Comparison of ENCODE assay signal across 1 cellular context in the genomic region with DNA sequence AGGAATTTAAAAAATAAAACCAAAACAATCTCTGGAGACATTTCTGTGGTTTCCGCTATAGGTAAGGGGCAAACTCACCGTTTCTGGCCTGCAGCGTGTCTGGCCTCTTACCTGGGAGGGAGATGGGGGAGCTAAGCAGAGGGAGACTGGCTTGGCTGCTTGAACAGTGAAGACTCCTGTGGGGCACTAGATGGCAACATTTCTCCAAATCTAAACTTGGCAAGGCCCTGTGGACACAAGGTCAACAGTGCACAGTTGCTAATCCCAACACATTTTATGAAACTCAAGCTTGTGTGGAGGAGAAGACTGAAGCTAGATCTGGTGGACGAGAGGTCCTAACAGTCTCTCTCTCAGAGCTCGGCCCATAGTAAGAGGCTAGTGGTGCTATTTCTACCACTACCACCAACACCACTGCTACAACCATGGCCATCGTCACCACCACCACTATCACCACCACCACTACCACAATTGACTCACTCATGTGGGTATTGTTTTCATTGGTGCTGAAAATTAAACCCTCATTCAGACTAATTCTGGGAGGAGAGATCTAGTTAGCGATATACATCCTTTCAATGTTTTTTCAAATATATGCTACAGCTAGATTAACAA.
TF ChIP-seq lines count a peak whose summit lies in the region.

No MANE protein-coding gene starts in this region.

TF ChIP-seq in GM23338, 12 proteins besides CTCF, POLR2A, EP300 and RAD21:
- TF ChIP-seq, protein P1, sequence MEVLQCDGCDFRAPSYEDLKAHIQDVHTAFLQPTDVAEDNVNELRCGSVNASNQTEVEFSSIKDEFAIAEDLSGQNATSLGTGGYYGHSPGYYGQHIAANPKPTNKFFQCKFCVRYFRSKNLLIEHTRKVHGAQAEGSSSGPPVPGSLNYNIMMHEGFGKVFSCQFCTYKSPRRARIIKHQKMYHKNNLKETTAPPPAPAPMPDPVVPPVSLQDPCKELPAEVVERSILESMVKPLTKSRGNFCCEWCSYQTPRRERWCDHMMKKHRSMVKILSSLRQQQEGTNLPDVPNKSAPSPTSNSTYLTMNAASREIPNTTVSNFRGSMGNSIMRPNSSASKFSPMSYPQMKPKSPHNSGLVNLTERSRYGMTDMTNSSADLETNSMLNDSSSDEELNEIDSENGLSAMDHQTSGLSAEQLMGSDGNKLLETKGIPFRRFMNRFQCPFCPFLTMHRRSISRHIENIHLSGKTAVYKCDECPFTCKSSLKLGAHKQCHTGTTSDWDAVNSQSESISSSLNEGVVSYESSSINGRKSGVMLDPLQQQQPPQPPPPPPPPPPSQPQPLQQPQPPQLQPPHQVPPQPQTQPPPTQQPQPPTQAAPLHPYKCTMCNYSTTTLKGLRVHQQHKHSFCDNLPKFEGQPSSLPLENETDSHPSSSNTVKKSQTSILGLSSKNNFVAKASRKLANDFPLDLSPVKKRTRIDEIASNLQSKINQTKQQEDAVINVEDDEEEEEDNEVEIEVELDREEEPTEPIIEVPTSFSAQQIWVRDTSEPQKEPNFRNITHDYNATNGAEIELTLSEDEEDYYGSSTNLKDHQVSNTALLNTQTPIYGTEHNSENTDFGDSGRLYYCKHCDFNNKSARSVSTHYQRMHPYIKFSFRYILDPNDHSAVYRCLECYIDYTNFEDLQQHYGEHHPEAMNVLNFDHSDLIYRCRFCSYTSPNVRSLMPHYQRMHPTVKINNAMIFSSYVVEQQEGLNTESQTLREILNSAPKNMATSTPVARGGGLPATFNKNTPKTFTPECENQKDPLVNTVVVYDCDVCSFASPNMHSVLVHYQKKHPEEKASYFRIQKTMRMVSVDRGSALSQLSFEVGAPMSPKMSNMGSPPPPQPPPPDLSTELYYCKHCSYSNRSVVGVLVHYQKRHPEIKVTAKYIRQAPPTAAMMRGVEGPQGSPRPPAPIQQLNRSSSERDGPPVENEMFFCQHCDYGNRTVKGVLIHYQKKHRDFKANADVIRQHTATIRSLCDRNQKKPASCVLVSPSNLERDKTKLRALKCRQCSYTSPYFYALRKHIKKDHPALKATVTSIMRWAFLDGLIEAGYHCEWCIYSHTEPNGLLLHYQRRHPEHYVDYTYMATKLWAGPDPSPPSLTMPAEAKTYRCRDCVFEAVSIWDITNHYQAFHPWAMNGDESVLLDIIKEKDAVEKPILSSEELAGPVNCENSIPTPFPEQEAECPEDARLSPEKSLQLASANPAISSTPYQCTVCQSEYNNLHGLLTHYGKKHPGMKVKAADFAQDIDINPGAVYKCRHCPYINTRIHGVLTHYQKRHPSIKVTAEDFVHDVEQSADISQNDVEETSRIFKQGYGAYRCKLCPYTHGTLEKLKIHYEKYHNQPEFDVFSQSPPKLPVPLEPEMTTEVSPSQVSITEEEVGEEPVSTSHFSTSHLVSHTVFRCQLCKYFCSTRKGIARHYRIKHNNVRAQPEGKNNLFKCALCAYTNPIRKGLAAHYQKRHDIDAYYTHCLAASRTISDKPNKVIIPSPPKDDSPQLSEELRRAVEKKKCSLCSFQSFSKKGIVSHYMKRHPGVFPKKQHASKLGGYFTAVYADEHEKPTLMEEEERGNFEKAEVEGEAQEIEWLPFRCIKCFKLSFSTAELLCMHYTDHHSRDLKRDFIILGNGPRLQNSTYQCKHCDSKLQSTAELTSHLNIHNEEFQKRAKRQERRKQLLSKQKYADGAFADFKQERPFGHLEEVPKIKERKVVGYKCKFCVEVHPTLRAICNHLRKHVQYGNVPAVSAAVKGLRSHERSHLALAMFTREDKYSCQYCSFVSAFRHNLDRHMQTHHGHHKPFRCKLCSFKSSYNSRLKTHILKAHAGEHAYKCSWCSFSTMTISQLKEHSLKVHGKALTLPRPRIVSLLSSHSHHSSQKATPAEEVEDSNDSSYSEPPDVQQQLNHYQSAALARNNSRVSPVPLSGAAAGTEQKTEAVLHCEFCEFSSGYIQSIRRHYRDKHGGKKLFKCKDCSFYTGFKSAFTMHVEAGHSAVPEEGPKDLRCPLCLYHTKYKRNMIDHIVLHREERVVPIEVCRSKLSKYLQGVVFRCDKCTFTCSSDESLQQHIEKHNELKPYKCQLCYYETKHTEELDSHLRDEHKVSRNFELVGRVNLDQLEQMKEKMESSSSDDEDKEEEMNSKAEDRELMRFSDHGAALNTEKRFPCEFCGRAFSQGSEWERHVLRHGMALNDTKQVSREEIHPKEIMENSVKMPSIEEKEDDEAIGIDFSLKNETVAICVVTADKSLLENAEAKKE (CRISPR knock-in tag; IDR thresholded peaks at IDR 0.05), result no peak
- TF ChIP-seq, protein P2, sequence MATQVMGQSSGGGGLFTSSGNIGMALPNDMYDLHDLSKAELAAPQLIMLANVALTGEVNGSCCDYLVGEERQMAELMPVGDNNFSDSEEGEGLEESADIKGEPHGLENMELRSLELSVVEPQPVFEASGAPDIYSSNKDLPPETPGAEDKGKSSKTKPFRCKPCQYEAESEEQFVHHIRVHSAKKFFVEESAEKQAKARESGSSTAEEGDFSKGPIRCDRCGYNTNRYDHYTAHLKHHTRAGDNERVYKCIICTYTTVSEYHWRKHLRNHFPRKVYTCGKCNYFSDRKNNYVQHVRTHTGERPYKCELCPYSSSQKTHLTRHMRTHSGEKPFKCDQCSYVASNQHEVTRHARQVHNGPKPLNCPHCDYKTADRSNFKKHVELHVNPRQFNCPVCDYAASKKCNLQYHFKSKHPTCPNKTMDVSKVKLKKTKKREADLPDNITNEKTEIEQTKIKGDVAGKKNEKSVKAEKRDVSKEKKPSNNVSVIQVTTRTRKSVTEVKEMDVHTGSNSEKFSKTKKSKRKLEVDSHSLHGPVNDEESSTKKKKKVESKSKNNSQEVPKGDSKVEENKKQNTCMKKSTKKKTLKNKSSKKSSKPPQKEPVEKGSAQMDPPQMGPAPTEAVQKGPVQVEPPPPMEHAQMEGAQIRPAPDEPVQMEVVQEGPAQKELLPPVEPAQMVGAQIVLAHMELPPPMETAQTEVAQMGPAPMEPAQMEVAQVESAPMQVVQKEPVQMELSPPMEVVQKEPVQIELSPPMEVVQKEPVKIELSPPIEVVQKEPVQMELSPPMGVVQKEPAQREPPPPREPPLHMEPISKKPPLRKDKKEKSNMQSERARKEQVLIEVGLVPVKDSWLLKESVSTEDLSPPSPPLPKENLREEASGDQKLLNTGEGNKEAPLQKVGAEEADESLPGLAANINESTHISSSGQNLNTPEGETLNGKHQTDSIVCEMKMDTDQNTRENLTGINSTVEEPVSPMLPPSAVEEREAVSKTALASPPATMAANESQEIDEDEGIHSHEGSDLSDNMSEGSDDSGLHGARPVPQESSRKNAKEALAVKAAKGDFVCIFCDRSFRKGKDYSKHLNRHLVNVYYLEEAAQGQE (IDR thresholded peaks at IDR 0.05; ENCODE audit: unreplicated experiment), result no peak
- TF ChIP-seq ZNF331 (CRISPR knock-in tag; IDR thresholded peaks at IDR 0.05; ENCODE audit: low read depth) (no peak), ZNF114 (CRISPR knock-in tag; IDR thresholded peaks at IDR 0.05) (no peak), NANOG (IDR thresholded peaks at IDR 0.05; ENCODE audit: borderline replicate concordance) (no peak), CREB1 (CRISPR knock-in tag; IDR thresholded peaks at IDR 0.05; ENCODE audit: low read depth) (no peak), EZH2phosphoT487 (IDR thresholded peaks at IDR 0.05; ENCODE audit: unreplicated experiment) (no peak), POLR2AphosphoS5 (IDR thresholded peaks at IDR 0.05; ENCODE audit: low read depth) (no peak), EZH2 (IDR thresholded peaks at IDR 0.05; ENCODE audit: low read depth, unreplicated experiment) (no peak), JUNB (IDR thresholded peaks at IDR 0.05; ENCODE audit: unreplicated experiment) (no peak), STAT1 (IDR thresholded peaks at IDR 0.05; ENCODE audit: unreplicated experiment) (no peak)
- TF ChIP-seq, protein P3, sequence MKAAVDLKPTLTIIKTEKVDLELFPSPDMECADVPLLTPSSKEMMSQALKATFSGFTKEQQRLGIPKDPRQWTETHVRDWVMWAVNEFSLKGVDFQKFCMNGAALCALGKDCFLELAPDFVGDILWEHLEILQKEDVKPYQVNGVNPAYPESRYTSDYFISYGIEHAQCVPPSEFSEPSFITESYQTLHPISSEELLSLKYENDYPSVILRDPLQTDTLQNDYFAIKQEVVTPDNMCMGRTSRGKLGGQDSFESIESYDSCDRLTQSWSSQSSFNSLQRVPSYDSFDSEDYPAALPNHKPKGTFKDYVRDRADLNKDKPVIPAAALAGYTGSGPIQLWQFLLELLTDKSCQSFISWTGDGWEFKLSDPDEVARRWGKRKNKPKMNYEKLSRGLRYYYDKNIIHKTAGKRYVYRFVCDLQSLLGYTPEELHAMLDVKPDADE (IDR thresholded peaks at IDR 0.05), result no peak
